Comparison of ENCODE assay signal across 24 cellular contexts in genomic region chr11:32420139-32420538, GRCh38. TPM values are rescaled to one million over a fixed set of nuclear protein-coding genes. Genes with fewer than 3 reads are reported as not detected.
"Had no signal": no experiment of that assay in that cellular context is flagged by ENCODE, and none has a peak within 500 bp of the region (broad histone marks: within the 10 kb centered on the region; RNA-seq: fewer than 3 reads in every experiment).

No MANE protein-coding gene starts in this region.

- H3K9me3 Mint-ChIP-seq: activated naive CD8-positive, alpha-beta T cell treated with anti-CD3 and anti-CD28 coated beads, Interleukin-2, amount 10 ng/mL, durations not matched to agents 7 days and 5 days; T-helper 2 cell treated with Interferon-gamma antibody and Interleukin-4, amounts not matched to agents 5 μg/mL and 100 μg/mL, for 36 hours had no signal

- H3K4me3 Mint-ChIP-seq: activated CD8-positive, alpha-beta T cell treated with anti-CD3 and anti-CD28 coated beads, Interleukin-2, amount 10 ng/mL, durations not matched to agents 7 days and 5 days had no signal

- H3K27ac ChIP-seq: adrenal gland, colonic mucosa, Peyer's patch, RWPE1, SJCRH30 had no signal

- H3K9ac ChIP-seq: SK-N-SH had no signal

- H3K27ac Mint-ChIP-seq: activated CD8-positive, alpha-beta T cell treated with anti-CD3 and anti-CD28 coated beads, Interleukin-2, amount 10 ng/mL, durations not matched to agents 7 days and 5 days had no signal

- H3K4me3 ChIP-seq: adrenal gland, colonic mucosa, Peyer's patch, SJCRH30 had no signal

- H3K36me3 Mint-ChIP-seq: activated naive CD8-positive, alpha-beta T cell treated with anti-CD3 and anti-CD28 coated beads, Interleukin-2, amount 10 ng/mL, durations not matched to agents 7 days and 5 days had no signal

- H3K4me1 ChIP-seq: adrenal gland, colonic mucosa, Peyer's patch had no signal

- H3K36me3 ChIP-seq: adrenal gland, colonic mucosa, Peyer's patch, SJCRH30 had no signal

- H3K9me3 ChIP-seq: adrenal gland, colonic mucosa, Peyer's patch, SJCRH30, SK-N-SH had no signal

- DNase-seq: activated CD4-positive, alpha-beta T cell treated with anti-CD3 and anti-CD28 coated beads for 4 hours; activated CD4-positive, alpha-beta T cell treated with anti-CD3 and anti-CD28 coated beads, Interleukin-2, amount 50 U/mL, for 4 hours; activated naive CD4-positive, alpha-beta T cell treated with anti-CD3 and anti-CD28 coated beads, Interleukin-2, amount 50 U/mL, for 16 hours; activated naive CD8-positive, alpha-beta T cell treated with anti-CD3 and anti-CD28 coated beads, Interleukin-2, amount 10 ng/mL, durations not matched to agents 7 days and 5 days; activated T-cell treated with anti-CD3 and anti-CD28 coated beads, Interleukin-2, amount 50 U/mL, for 1 hour; anterior cingulate cortex; caudate nucleus; colonic mucosa; NCI-H1048; NCI-H146; NCI-H187 treated with DMSO at 0.1 percent for 48 hours; NCI-H2081 treated with DMSO at 0.1 percent for 48 hours; NCI-H2171; NCI-H526; NCI-H774; Peyer's patch had no signal

RNA-seq across cellular contexts. Expression of gene WT1, which starts 15.2 kb away (rescaled TPM):
- total RNA-seq: activated CD8-positive, alpha-beta T cell treated with anti-CD3 and anti-CD28 coated beads, Interleukin-2, amount 10 ng/mL, durations not matched to agents 7 days and 5 days; activated naive CD8-positive, alpha-beta T cell treated with anti-CD3 and anti-CD28 coated beads, Interleukin-2, amount 10 ng/mL, durations not matched to agents 7 days and 5 days; cerebellum; Peyer's patch; SJCRH30; T-helper 1 cell treated with Interleukin-12 subunit alpha and Interleukin-12 subunit beta and Interleukin-4 antibody, amounts not matched to agents 30 ng/mL and 1 ng/mL, for 36 hours had no signal
